ENCODE assay signal across 23 cellular contexts in the genomic region with DNA sequence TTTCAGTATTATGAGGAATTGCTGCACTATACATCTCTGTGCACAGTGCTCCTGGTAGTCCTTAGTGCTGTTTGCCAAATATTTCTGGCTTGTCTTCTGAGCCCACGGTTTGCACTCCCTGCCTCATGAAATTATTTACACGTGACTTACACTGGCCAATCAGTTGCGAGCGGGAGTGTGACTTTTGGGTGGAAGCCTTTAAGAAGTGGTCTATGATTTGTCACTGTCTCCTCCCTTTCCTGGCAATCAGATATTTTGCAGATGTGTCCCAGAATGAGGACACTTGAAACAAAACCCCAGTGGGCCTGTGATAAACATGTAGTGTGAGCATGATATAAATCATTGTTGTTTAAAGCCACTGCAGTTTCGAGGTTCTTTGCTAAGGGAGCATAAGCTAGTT. TPM values are rescaled to one million over a fixed set of nuclear protein-coding genes. Genes with fewer than 3 reads are reported as not detected.
DNase-seq lines count a peak whose midpoint lies in the region; ATAC-seq, FAIRE-seq and TF ChIP-seq lines count a peak whose summit lies in the region.
"Had no signal": no experiment of that assay in that cellular context is flagged by ENCODE, and none has a peak within 500 bp of the region (broad histone marks: within the 10 kb centered on the region; RNA-seq: fewer than 3 reads in every experiment).

No MANE protein-coding gene starts in this region.

- H3K9ac ChIP-seq in H9 (ENCODE audit: extremely low read depth, insufficient read length, low read length) = no peak overlapping the region
- H3K9ac ChIP-seq: KMS-11 had no signal

- no peak overlapping the region for H2AFZ ChIP-seq in H9 (ENCODE audit: low read length)

- peaks cover 0 to 3% of the 10 kb centered on the region in 2 donors for H3K4me1 ChIP-seq in lung (ENCODE audit: control insufficient read depth in 2 of 2, insufficient read depth in 2 of 2, low read length in 2 of 2)
- no peaks in the 10 kb centered on the region for H3K4me1 ChIP-seq in Caco-2
- no peaks in the 10 kb centered on the region for H3K4me1 ChIP-seq in H9 (ENCODE audit: insufficient read depth, low read length)

- H3K27me3 ChIP-seq in MG63 (no peaks in the 10 kb centered on the region), lung (ENCODE audit: control insufficient read depth, insufficient read depth) (no peaks in the 10 kb centered on the region), Caco-2 (replicated peaks; ENCODE audit: control insufficient read depth, insufficient read depth, low read length) (no peaks in the 10 kb centered on the region), H9 (ENCODE audit: insufficient read depth, low read length) (no peaks in the 10 kb centered on the region)

- H3K23me2 ChIP-seq in H9 (ENCODE audit: insufficient read length, low read depth, low read length, poor library complexity, severe bottlenecking) = no peaks in the 10 kb centered on the region

- no peaks in the 10 kb centered on the region for H3K79me2 ChIP-seq in H9 (ENCODE audit: insufficient read depth, low read length)

- peak; percentile 70 for DNase-seq in AG10803 (ENCODE audit: low read depth)
- DNase-seq in MG63 = peak; percentile 50
- peak; percentile 34 for DNase-seq in lung (ENCODE audit: low spot score)
- DNase-seq in NCI-H1092 (lab: John Stamatoyannopoulos, UW) = no peak
- no peak for DNase-seq in OCI-M2 (lab: John Stamatoyannopoulos, UW; ENCODE audit: unreplicated experiment)
- no peak for DNase-seq in Caco-2
- no peak for DNase-seq in H9
- DNase-seq: activated CD4-positive, alpha-beta T cell treated with anti-CD3 and anti-CD28 coated beads, Interleukin-2, amount 50 U/mL, for 1 hour; activated naive CD4-positive, alpha-beta T cell; glutamatergic neuron; midbrain; NCI-H1105; NCI-H748 treated with DMSO at 0.1 percent for 48 hours; stimulated activated CD4-positive, alpha-beta T cell treated with anti-CD3 and anti-CD28 coated beads, Interleukin-4, amount 100 ng/mL, for 4 hours; stimulated activated CD8-positive, alpha-beta memory T cell treated with anti-CD3 and anti-CD28 coated beads, Interleukin-4, amount 100 ng/mL, for 48 hours had no signal

- intact Hi-C loops in Caco-2 (cut with micrococcal nuclease; ENCODE audit: unreplicated experiment) = no loop called here

- no peak overlapping the region for H4K5ac ChIP-seq in H9 (ENCODE audit: insufficient read length, low read depth, low read length)

- TF ChIP-seq CTCF in AG10803 (conservative IDR thresholded peaks at IDR 0.05; ENCODE audit: low read length) = no peak
- TF ChIP-seq CTCF in lung (IDR thresholded peaks at IDR 0.05; ENCODE audit: control extremely low read depth, extremely low read depth) = no peak
- no peak for TF ChIP-seq CTCF in Caco-2 (IDR thresholded peaks at IDR 0.05; ENCODE audit: insufficient read depth in 1 of 2, low read depth in 1 of 2, low read length in 1 of 2, severe bottlenecking in 1 of 2, unreplicated experiment in 1 of 2)
- no peak for TF ChIP-seq CTCF in H9 (conservative IDR thresholded peaks at IDR 0.05)

- no peaks in the 10 kb centered on the region for H3K9me3 Mint-ChIP-seq in Caco-2 (ENCODE audit: unreplicated experiment)
- no peaks in the 10 kb centered on the region for H3K9me3 Mint-ChIP-seq in H9

- H3K4me3 Mint-ChIP-seq in Caco-2 (ENCODE audit: unreplicated experiment) = no peak overlapping the region
- H3K4me3 Mint-ChIP-seq in H9 = no peak overlapping the region

- no peak overlapping the region for H3K4ac ChIP-seq in H9 (ENCODE audit: low read depth, low read length)

- H4K8ac ChIP-seq in H9 (replicated peaks; ENCODE audit: insufficient read length, low read depth, low read length) = no peak overlapping the region

- no peak overlapping the region for H3K56ac ChIP-seq in H9 (ENCODE audit: insufficient read length, low read depth, low read length)

- no peak overlapping the region for H3K4me2 ChIP-seq in H9 (ENCODE audit: insufficient read depth, insufficient read length, low read length)
- H3K4me2 ChIP-seq: KMS-11 had no signal

- POLR2A ChIA-PET in Caco-2 (lab: Charles Lee) = no interaction called here

- no peak overlapping the region for H2BK120ac ChIP-seq in H9 (ENCODE audit: low read depth, low read length, poor library complexity, severe bottlenecking)

- H2AK5ac ChIP-seq in H9 (ENCODE audit: insufficient read length, low read length) = no peak overlapping the region

- H3K9me3 ChIP-seq in MG63 (no peaks in the 10 kb centered on the region), lung (ENCODE audit: control insufficient read depth in 2 of 2, insufficient read depth in 1 of 2, low read length in 1 of 2) (no peaks in the 10 kb centered on the region), Caco-2 (no peaks in the 10 kb centered on the region), H9 (ENCODE audit: control insufficient read depth, low read depth, low read length) (no peaks in the 10 kb centered on the region)

- no peak overlapping the region for H3T11ph ChIP-seq in H9 (ENCODE audit: low read length)

- ATAC-seq in lung (ENCODE audit: insufficient read depth, low FRiP score) = no peak
- ATAC-seq: GM12878 had no signal

- H3K23ac ChIP-seq in H9 (ENCODE audit: insufficient read length, low read depth, low read length) = no peak overlapping the region

- no peaks in the 10 kb centered on the region for H3K79me1 ChIP-seq in H9 (ENCODE audit: insufficient read depth, low read depth, low read length, poor library complexity, severe bottlenecking)

- H3K4me3 ChIP-seq in AG10803 (ENCODE audit: low read length) (no peak overlapping the region), MG63 (no peak overlapping the region), lung (no peak overlapping the region), Caco-2 (ENCODE audit: low read depth, low read length) (no peak overlapping the region)
- H3K4me3 ChIP-seq: GM12878 had no signal

- H2BK12ac ChIP-seq in H9 (ENCODE audit: insufficient read length, low read depth, low read length) = no peak overlapping the region

- CTCF ChIA-PET in Caco-2 (lab: Charles Lee) = no interaction called here

- no peak overlapping the region for H2BK5ac ChIP-seq in H9 (ENCODE audit: insufficient read length, low read length)

- no peak overlapping the region for H3K27ac ChIP-seq in lung (ENCODE audit: low read depth in 1 of 2, low read length in 1 of 2)
- no peak overlapping the region for H3K27ac ChIP-seq in H9 (ENCODE audit: insufficient read length, low read depth, low read length)
- H3K27ac ChIP-seq: HL-60, KMS-11 had no signal

- peaks cover 7% of the 10 kb centered on the region for H3K4me1 Mint-ChIP-seq in Caco-2 (ENCODE audit: low read depth, unreplicated experiment)
- H3K4me1 Mint-ChIP-seq in H9 = peaks cover 4 to 12% of the 10 kb centered on the region in 2 experiments

- H3K27me3 Mint-ChIP-seq in Caco-2 (ENCODE audit: insufficient read depth, unreplicated experiment) (no peaks in the 10 kb centered on the region), H9 (ENCODE audit: low read depth) (no peaks in the 10 kb centered on the region; the same call in 1 of the 2 replicates)

- no peak overlapping the region for H2BK20ac ChIP-seq in H9 (ENCODE audit: low read depth, low read length, poor library complexity, severe bottlenecking)

- H2BK15ac ChIP-seq in H9 (ENCODE audit: low read depth, low read length) = no peak overlapping the region

- no peak overlapping the region for H3K14ac ChIP-seq in H9 (ENCODE audit: insufficient read depth, low read length)

- no TSS peak for BruUV-seq in Caco-2 (replicated peaks; lab: Mats Ljungman, UMichigan)

- no peaks in the 10 kb centered on the region for H3K36me3 Mint-ChIP-seq in Caco-2 (ENCODE audit: insufficient read depth, unreplicated experiment)
- no peaks in the 10 kb centered on the region for H3K36me3 Mint-ChIP-seq in H9 (ENCODE audit: insufficient read depth in 1 of 3, low read depth in 3 of 3)

- peak; percentile 61 for FAIRE-seq in endometrium (lab: Jason Lieb, UNC)
- FAIRE-seq: G401.6, GM12878, islet of Langerhans, RCC 7860, TTC549 had no signal

- 63 to 83% methylated on average over 5 of the region's 5 CpGs for WGBS in lung, 2 donors
- no CpG with 5 or more reads among the region's 5 CpGs for WGBS in H9 (ENCODE audit: extremely low coverage, insufficient read length, low lambda C conversion rate)

- H4K91ac ChIP-seq in H9 (ENCODE audit: insufficient read length, low read depth, low read length) = no peak overlapping the region

- H3K36me3 ChIP-seq in MG63 (no peaks in the 10 kb centered on the region), lung (ENCODE audit: control insufficient read depth in 2 of 2, insufficient read depth in 2 of 2, low read length in 2 of 2) (no peaks in the 10 kb centered on the region), Caco-2 (ENCODE audit: control insufficient read depth, insufficient read depth, low read length) (no peaks in the 10 kb centered on the region)

- H3K27ac Mint-ChIP-seq in Caco-2 (ENCODE audit: unreplicated experiment) = no peak overlapping the region
- H3K27ac Mint-ChIP-seq in H9 = no peak overlapping the region

- H4K20me1 ChIP-seq in H9 (ENCODE audit: control insufficient read depth, insufficient read depth, insufficient read length) = no peaks in the 10 kb centered on the region

- no peak overlapping the region for H3K18ac ChIP-seq in H9 (ENCODE audit: insufficient read length, low read depth, low read length)

RNA-seq across cellular contexts. Expression of gene BST1, which starts 11.8 kb away (rescaled TPM):
- 2.0 and 3.3 TPM in 2 replicates for total RNA-seq in MG63 (2014; rRNA removed; shearing (Covaris generic); ENCODE audit: low replicate concordance)
- total RNA-seq in lung = 10 to 100 TPM in 1 of 2 donors, 1 to 10 TPM in 1; 9.1 to 12.8 TPM
- 10 to 100 TPM in 1 of 2 donors, 1 to 10 TPM in 1; 4.1 to 53.5 TPM for polyA plus RNA-seq in lung
- total RNA-seq in Caco-2 (2022) = 0.41 and 0.72 TPM in 2 replicates
- total RNA-seq in H9 (2021) = 0.48 TPM in 1 of 2 replicates, not detected in the other

RNA-seq across cellular contexts. Expression of gene FAM200B, which starts 33.0 kb away (rescaled TPM):
- 10.2 and 22.6 TPM in 2 replicates for total RNA-seq in MG63 (2014; rRNA removed; shearing (Covaris generic); ENCODE audit: low replicate concordance)
- total RNA-seq in lung (10 to 100 TPM; 19.3 to 27.3 TPM), Caco-2 (2022) (15.5 and 16.6 TPM in 2 replicates), H9 (2021) (19.6 and 20.3 TPM in 2 replicates)
- 10 to 100 TPM; 27.1 to 56.0 TPM for polyA plus RNA-seq in lung

RNA-seq across cellular contexts. Expression of gene FBXL5, which starts 59.5 kb away (rescaled TPM):
- 26.2 and 35.0 TPM in 2 replicates for total RNA-seq in MG63 (2014; rRNA removed; shearing (Covaris generic); ENCODE audit: low replicate concordance)
- total RNA-seq in lung (100 to 1,000 TPM in 1 of 2 donors, 10 to 100 TPM in 1; 98.4 to 138 TPM), Caco-2 (2022) (29.1 and 32.7 TPM in 2 replicates), H9 (2021) (57.6 and 60.3 TPM in 2 replicates)
- polyA plus RNA-seq in lung = 10 to 100 TPM; 45.9 to 77.1 TPM

Comparison
In these comparisons a context has a peak if more than half of its experiments do, and no peak if none do; other contexts are left out.
1. DNase-seq: peak in AG10803 (single experiment), MG63 (single experiment) and lung (single experiment); none in NCI-H1092 (single experiment), OCI-M2 (single experiment), Caco-2 (0 of 2) and H9 (single experiment).